ENCODE assay signal across 19 cellular contexts in genomic region chr1:22323846-22324504, GRCh38.
A peak's percentile ranks its signal among the peaks of the same experiment; 100 is the strongest.
DNase-seq lines count a peak whose midpoint lies in the region; TF ChIP-seq lines count a peak whose summit lies in the region.
"Had no signal": no experiment of that assay in that cellular context is flagged by ENCODE, and none has a peak within 500 bp of the region (broad histone marks: within the 10 kb centered on the region; RNA-seq: fewer than 3 reads in every experiment).

No MANE protein-coding gene starts in this region.

- DNase-seq in NCI-H1092 treated with DMSO at 0.1 percent for 48 hours (lab: John Stamatoyannopoulos, UW) (peak; percentile 24), NCI-H1092 (lab: John Stamatoyannopoulos, UW) (no peak), mesothelial cell of epicardium (ENCODE audit: low spot score in 2 of 2, unreplicated experiment in 2 of 2) (no peak), GM19238 (ENCODE audit: insufficient read length, low spot score) (no peak), transverse colon (no peak)
- peak; percentile 26 for DNase-seq in activated CD8-positive, alpha-beta memory T cell treated with anti-CD3 and anti-CD28 coated beads for 24 hours
- DNase-seq in activated CD8-positive, alpha-beta memory T cell treated with anti-CD3 and anti-CD28 coated beads, Interleukin-2, amount 50 U/mL, for 48 hours = no peak
- no peak for DNase-seq in effector memory CD4-positive, alpha-beta T cell
- DNase-seq: 8988T, Caco-2, DMS53, HCEC 1CT, IMR-90, NCI-H1694, NCI-H2171, NCI-H526, Right ventricle myocardium superior had no signal

- no peaks in the 10 kb centered on the region for H3K36me3 ChIP-seq in effector memory CD4-positive, alpha-beta T cell (ENCODE audit: control insufficient read depth, insufficient read depth, low read length)
- no peaks in the 10 kb centered on the region for H3K36me3 ChIP-seq in transverse colon

- H3K4me3 Mint-ChIP-seq in mesothelial cell of epicardium = no peak overlapping the region
- H3K4me3 Mint-ChIP-seq: CD14-positive monocyte had no signal

- intact Hi-C loops in transverse colon (cut with DNase I; ENCODE audit: low total_unique reads) = no loop called here

- H3K27me3 Mint-ChIP-seq in mesothelial cell of epicardium (ENCODE audit: low read depth) = no peaks in the 10 kb centered on the region

- H3K36me3 Mint-ChIP-seq in mesothelial cell of epicardium = no peaks in the 10 kb centered on the region
- H3K36me3 Mint-ChIP-seq: CD14-positive monocyte had no signal

- H3K9me3 Mint-ChIP-seq in mesothelial cell of epicardium = no peaks in the 10 kb centered on the region

- in situ Hi-C loops in transverse colon (cut with MboI; ENCODE audit: low pct_ligation_motif_present in 1 of 4, low pct_unique_long_range_greater_than_20kb in 1 of 4, low sequenced_read_pairs in 3 of 4) = no loop called here

- no peak for TF ChIP-seq EP300 in transverse colon (IDR thresholded peaks at IDR 0.05; ENCODE audit: low read depth)

- no peaks in the 10 kb centered on the region for H3K4me1 ChIP-seq in effector memory CD4-positive, alpha-beta T cell (ENCODE audit: control insufficient read depth, insufficient read depth, low read length, poor library complexity, severe bottlenecking)
- no peaks in the 10 kb centered on the region for H3K4me1 ChIP-seq in transverse colon
- H3K4me1 ChIP-seq: Caco-2 had no signal

- no peaks in the 10 kb centered on the region for H3K9me3 ChIP-seq in effector memory CD4-positive, alpha-beta T cell (ENCODE audit: control insufficient read depth, low read length)
- H3K9me3 ChIP-seq in transverse colon = no peaks in the 10 kb centered on the region
- H3K9me3 ChIP-seq: Caco-2 had no signal

- no peak overlapping the region for H3K27ac ChIP-seq in effector memory CD4-positive, alpha-beta T cell (ENCODE audit: insufficient read depth, low read length, poor library complexity, severe bottlenecking)
- H3K27ac ChIP-seq in transverse colon = no peak overlapping the region

- TF ChIP-seq CTCF in mesothelial cell of epicardium (IDR thresholded peaks at IDR 0.05; ENCODE audit: unreplicated experiment) (no peak), transverse colon (IDR thresholded peaks at IDR 0.05) (no peak)

- H3K4me3 ChIP-seq in effector memory CD4-positive, alpha-beta T cell (ENCODE audit: insufficient read depth, low read depth, low read length, poor library complexity, severe bottlenecking) = no peak overlapping the region
- no peak overlapping the region for H3K4me3 ChIP-seq in transverse colon
- H3K4me3 ChIP-seq: GM12878 had no signal

- WGBS in transverse colon (ENCODE audit: low coverage in 1 of 2), 2 donors = 83 to 84% methylated on average over 6 to 11 of the region's 11 CpGs

- peaks cover 82% of the 10 kb centered on the region for H3K4me1 Mint-ChIP-seq in mesothelial cell of epicardium
- H3K4me1 Mint-ChIP-seq: CD14-positive monocyte had no signal

- H3K27me3 ChIP-seq in effector memory CD4-positive, alpha-beta T cell (replicated peaks; ENCODE audit: control insufficient read depth, insufficient read depth, low read length, poor library complexity, severe bottlenecking) = no peaks in the 10 kb centered on the region
- peaks cover 12% of the 10 kb centered on the region for H3K27me3 ChIP-seq in transverse colon

- no peak for TF ChIP-seq POLR2A in transverse colon (IDR thresholded peaks at IDR 0.05)

- peak overlapping the region; percentile 82 for H3K27ac Mint-ChIP-seq in mesothelial cell of epicardium

Comparison
In these comparisons a context has a peak if more than half of its experiments do, and no peak if none do; other contexts are left out.
1. DNase-seq: peak in NCI-H1092 treated with DMSO at 0.1 percent for 48 hours (single experiment) and activated CD8-positive, alpha-beta memory T cell treated with anti-CD3 and anti-CD28 coated beads for 24 hours (single experiment); none in NCI-H1092 (single experiment), activated CD8-positive, alpha-beta memory T cell treated with anti-CD3 and anti-CD28 coated beads, Interleukin-2, amount 50 U/mL, for 48 hours (single experiment), mesothelial cell of epicardium (0 of 2), GM19238 (single experiment), effector memory CD4-positive, alpha-beta T cell (0 of 3) and transverse colon (single experiment).